8 cellular contexts compared by ENCODE assay signal in genomic region chr17:1628856-1629646, GRCh38.
DNase-seq lines count a peak whose midpoint lies in the region; ATAC-seq and TF ChIP-seq lines count a peak whose summit lies in the region.

No MANE protein-coding gene starts in this region.

- H3K27ac ChIP-seq in cingulate gyrus (ENCODE audit: low read depth, low read length) (peak overlapping the region; percentile 97), layer of hippocampus (ENCODE audit: low read depth, low read length) (peak overlapping the region; percentile 98)

- no peak for TF ChIP-seq CTCF in AG10803 (conservative IDR thresholded peaks at IDR 0.05; ENCODE audit: low read length)

- DNase-seq in AG10803 (ENCODE audit: low read depth): peak; percentile 93
- peak; percentile 81 for DNase-seq in NCI-H510A treated with DMSO at 0.1 percent for 48 hours (lab: John Stamatoyannopoulos, UW)
- DNase-seq in activated CD4-positive, alpha-beta T cell treated with anti-CD3 and anti-CD28 coated beads for 4 hours: peak; percentile 84 to 85
- DNase-seq in stimulated activated CD4-positive, alpha-beta T cell treated with anti-CD3 and anti-CD28 coated beads, Interleukin-1b, Interleukin-23, amount 100 ng/mL, for 1 hour (ENCODE audit: low read depth in 2 of 2): peak; percentile 73 to 77

- H3K27me3 ChIP-seq in layer of hippocampus (ENCODE audit: control insufficient read depth, insufficient read depth, low read length): no peaks in the 10 kb centered on the region

- ATAC-seq in GM19043 (IDR thresholded peaks at IDR 0.05; ENCODE audit: low read depth, unreplicated experiment) (peak; percentile 45), HG03378 (IDR thresholded peaks at IDR 0.05; ENCODE audit: unreplicated experiment) (peak; percentile 35)

- peak overlapping the region; percentile 86 for H3K4me3 ChIP-seq in AG10803 (ENCODE audit: low read length)

Comparison
In these comparisons a context has a peak if more than half of its experiments do, and no peak if none do; other contexts are left out.
1. Peak in every context shown above with its lines: DNase-seq, ATAC-seq, H3K4me3 ChIP-seq and H3K27ac ChIP-seq.